Comparison of ENCODE assay signal across 1 cellular context in genomic region chrX:134548844-134549205, GRCh38.
TF ChIP-seq lines count a peak whose summit lies in the region.

No MANE protein-coding gene starts in this region.

TF ChIP-seq in HepG2, 621 proteins besides CTCF, POLR2A, EP300 and RAD21:
- TF ChIP-seq, protein P1, sequence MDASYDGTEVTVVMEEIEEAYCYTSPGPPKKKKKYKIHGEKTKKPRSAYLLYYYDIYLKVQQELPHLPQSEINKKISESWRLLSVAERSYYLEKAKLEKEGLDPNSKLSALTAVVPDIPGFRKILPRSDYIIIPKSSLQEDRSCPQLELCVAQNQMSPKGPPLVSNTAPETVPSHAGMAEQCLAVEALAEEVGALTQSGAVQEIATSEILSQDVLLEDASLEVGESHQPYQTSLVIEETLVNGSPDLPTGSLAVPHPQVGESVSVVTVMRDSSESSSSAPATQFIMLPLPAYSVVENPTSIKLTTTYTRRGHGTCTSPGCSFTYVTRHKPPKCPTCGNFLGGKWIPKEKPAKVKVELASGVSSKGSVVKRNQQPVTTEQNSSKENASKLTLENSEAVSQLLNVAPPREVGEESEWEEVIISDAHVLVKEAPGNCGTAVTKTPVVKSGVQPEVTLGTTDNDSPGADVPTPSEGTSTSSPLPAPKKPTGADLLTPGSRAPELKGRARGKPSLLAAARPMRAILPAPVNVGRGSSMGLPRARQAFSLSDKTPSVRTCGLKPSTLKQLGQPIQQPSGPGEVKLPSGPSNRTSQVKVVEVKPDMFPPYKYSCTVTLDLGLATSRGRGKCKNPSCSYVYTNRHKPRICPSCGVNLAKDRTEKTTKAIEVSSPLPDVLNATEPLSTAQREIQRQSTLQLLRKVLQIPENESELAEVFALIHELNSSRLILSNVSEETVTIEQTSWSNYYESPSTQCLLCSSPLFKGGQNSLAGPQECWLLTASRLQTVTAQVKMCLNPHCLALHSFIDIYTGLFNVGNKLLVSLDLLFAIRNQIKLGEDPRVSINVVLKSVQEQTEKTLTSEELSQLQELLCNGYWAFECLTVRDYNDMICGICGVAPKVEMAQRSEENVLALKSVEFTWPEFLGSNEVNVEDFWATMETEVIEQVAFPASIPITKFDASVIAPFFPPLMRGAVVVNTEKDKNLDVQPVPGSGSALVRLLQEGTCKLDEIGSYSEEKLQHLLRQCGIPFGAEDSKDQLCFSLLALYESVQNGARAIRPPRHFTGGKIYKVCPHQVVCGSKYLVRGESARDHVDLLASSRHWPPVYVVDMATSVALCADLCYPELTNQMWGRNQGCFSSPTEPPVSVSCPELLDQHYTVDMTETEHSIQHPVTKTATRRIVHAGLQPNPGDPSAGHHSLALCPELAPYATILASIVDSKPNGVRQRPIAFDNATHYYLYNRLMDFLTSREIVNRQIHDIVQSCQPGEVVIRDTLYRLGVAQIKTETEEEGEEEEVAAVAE (CRISPR knock-in tag; IDR thresholded peaks at IDR 0.05; ENCODE audit: borderline replicate concordance), result no peak
- TF ChIP-seq STAG1 (CRISPR knock-in tag; IDR thresholded peaks at IDR 0.05) (no peak), ZMYM3 (CRISPR knock-in tag; IDR thresholded peaks at IDR 0.05) (no peak), KAT2B (IDR thresholded peaks at IDR 0.05; ENCODE audit: borderline replicate concordance, low read depth, low read length) (no peak), ZKSCAN5 (CRISPR knock-in tag; IDR thresholded peaks at IDR 0.05) (no peak), ZNF143 (CRISPR knock-in tag; IDR thresholded peaks at IDR 0.05) (no peak), FOXK2 (IDR thresholded peaks at IDR 0.05) (no peak), HDAC1 (CRISPR knock-in tag; IDR thresholded peaks at IDR 0.05) (no peak), NFKBIZ (CRISPR knock-in tag; IDR thresholded peaks at IDR 0.05) (no peak), HCFC1 (IDR thresholded peaks at IDR 0.05; ENCODE audit: low read depth, low read length) (no peak), RBM39 (IDR thresholded peaks at IDR 0.05; ENCODE audit: low read depth, low read length, poor library complexity, severe bottlenecking) (no peak), KLF9 (CRISPR knock-in tag; IDR thresholded peaks at IDR 0.05; ENCODE audit: low read depth) (no peak), MNT (IDR thresholded peaks at IDR 0.05) (no peak), ZNF607 (CRISPR knock-in tag; IDR thresholded peaks at IDR 0.05; ENCODE audit: borderline replicate concordance) (no peak), ZNF746 (CRISPR knock-in tag; IDR thresholded peaks at IDR 0.05) (no peak), HMG20B (CRISPR knock-in tag; conservative IDR thresholded peaks at IDR 0.05) (no peak), ZNF570 (CRISPR knock-in tag; IDR thresholded peaks at IDR 0.05; ENCODE audit: borderline replicate concordance) (no peak), DNMT3B (CRISPR knock-in tag; conservative IDR thresholded peaks at IDR 0.05) (no peak), MYNN (CRISPR knock-in tag; IDR thresholded peaks at IDR 0.05; ENCODE audit: low read depth) (no peak)
